ENCODE assay signal across 8 cellular contexts in the genomic region with DNA sequence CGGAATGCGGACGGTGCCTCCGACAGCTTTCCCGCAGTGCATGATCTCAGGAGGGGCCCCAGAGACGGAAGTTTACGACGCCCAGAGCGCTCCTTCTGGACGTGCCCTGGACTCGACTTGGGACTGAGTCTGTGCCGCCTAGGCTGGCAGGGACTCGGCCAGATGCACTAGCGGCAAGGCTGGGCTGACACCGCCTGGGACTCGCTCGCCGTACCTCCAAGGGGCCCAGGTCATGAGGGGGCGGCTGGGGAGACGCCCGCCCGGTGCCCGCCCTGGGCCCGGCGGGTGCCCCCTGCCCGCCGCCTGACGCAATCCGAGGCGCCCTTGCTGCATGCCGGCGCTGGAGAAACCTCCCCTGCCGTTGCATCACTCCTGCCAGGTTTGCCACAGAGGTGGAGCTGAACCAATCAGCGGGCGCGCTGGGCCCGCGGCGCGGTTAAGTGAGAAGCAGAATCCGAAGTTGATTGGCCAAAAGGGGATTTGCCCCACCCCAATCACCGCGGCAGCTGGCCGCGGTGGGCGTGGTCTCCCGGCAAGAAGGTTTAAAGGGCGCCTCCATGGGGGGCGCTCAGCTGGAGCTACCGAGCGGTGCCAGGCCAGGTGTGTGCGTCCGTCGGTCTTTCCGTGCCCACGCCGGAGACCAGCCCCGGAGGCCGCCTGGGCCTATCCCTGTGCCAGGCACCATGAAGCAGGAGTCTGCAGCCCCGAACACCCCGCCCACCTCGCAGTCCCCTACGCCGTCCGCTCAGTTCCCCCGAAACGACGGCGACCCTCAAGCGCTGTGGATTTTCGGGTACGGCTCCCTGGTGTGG. TPM values are rescaled to one million over a fixed set of nuclear protein-coding genes. Genes with fewer than 3 reads are reported as not detected.
DNase-seq lines count a peak whose midpoint lies in the region; ATAC-seq and TF ChIP-seq lines count a peak whose summit lies in the region.

Gene CHAC1, plus strand, starts transcription at position 571 of the 812 bp plus-strand sequence. Its CDS starts 113 bp downstream, at position 684.

- peak within 1 kb of the TSS; percentile 69 to 76 for H3K4me3 ChIP-seq in right atrium auricular region
- H3K4me3 ChIP-seq in uterus = peak within 1 kb of the TSS; percentile 57 to 65

- TF ChIP-seq POLR2A in uterus (IDR thresholded peaks at IDR 0.05) = peak in 1 of 2 donors; percentile 19

- DNase-seq in GM13976 (ENCODE audit: low spot score) (peak; percentile 100), NCI-H1436 treated with DMSO at 0.1 percent for 48 hours (lab: John Stamatoyannopoulos, UW) (peak; percentile 91), T-helper 1 cell (peak; percentile 89 to 99 (median 89)), amniotic stem cell (lab: John Stamatoyannopoulos, UW) (peak; percentile 90), right atrium auricular region (ENCODE audit: low spot score) (peak; percentile 96), pulmonary artery endothelial cell (ENCODE audit: low read depth, low spot score) (peak; percentile 85), uterus (peak; percentile 86 to 88)

- in situ Hi-C loops in GM13976 (cut with MboI; ENCODE audit: low sequenced_read_pairs, unreplicated experiment) = no loop called here

- H3K36me3 ChIP-seq in right atrium auricular region = no peaks in the 10 kb centered on the region
- no peaks in the 10 kb centered on the region for H3K36me3 ChIP-seq in uterus

- no peak for TF ChIP-seq CTCF in GM13976 (IDR thresholded peaks at IDR 0.05; ENCODE audit: borderline replicate concordance, control extremely low read depth, extremely low read depth, insufficient read depth, missing control alignments)
- no peak for TF ChIP-seq CTCF in right atrium auricular region (IDR thresholded peaks at IDR 0.05)
- peak in 1 of 4 experiments; percentile 4 for TF ChIP-seq CTCF in uterus (IDR thresholded peaks at IDR 0.05)

- ATAC-seq in HG02840 (IDR thresholded peaks at IDR 0.05; ENCODE audit: low FRiP score, unreplicated experiment) = peak; percentile 94

- H3K27ac ChIP-seq in right atrium auricular region = peak within 1 kb of the TSS; percentile 70 to 76
- no peak within 1 kb of the TSS for H3K27ac ChIP-seq in uterus

- no peaks in the 10 kb centered on the region for H3K9me3 ChIP-seq in right atrium auricular region
- no peaks in the 10 kb centered on the region for H3K9me3 ChIP-seq in uterus

- H3K4me1 ChIP-seq in right atrium auricular region (peaks cover 0 to 41% of the 10 kb centered on the region in 2 donors), uterus (peaks cover 0 to 4% of the 10 kb centered on the region in 2 donors)

- intact Hi-C loops in uterus (cut with DNase I; ENCODE audit: low total_unique reads) = no loop called here

- H3K27me3 ChIP-seq in right atrium auricular region (no peaks in the 10 kb centered on the region), uterus (no peaks in the 10 kb centered on the region)

RNA-seq across cellular contexts. Expression of gene CHAC1, which starts in this region (rescaled TPM):
- total RNA-seq in right atrium auricular region (10 to 100 TPM; 11.9 to 36.1 TPM), pulmonary artery endothelial cell (2.9 and 4.7 TPM in 2 replicates), uterus (1 to 10 TPM in 2 of 4 donors, under 1 TPM in 1, not detected in 1; 0.35 to 1.8 (median 1.4) TPM)

Comparison
In these comparisons a context has a peak if more than half of its experiments do, and no peak if none do; other contexts are left out.
1. H3K27ac ChIP-seq: peak in right atrium auricular region (2 of 2); none in uterus (0 of 2).
2. Peak in every context shown above with its lines, with median percentiles within 50 percentile points of each other: DNase-seq.